Comparison of ENCODE assay signal across 8 cellular contexts in genomic region chr5:73596705-73597328, GRCh38. TPM values are rescaled to one million over a fixed set of nuclear protein-coding genes. Genes with fewer than 3 reads are reported as not detected.
DNase-seq lines count a peak whose midpoint lies in the region; ATAC-seq and TF ChIP-seq lines count a peak whose summit lies in the region.

No MANE protein-coding gene starts in this region.

- H3K4me1 ChIP-seq in stomach: peaks cover 0 to 3% (median under 1%) of the 10 kb centered on the region in 4 donors

- no peak for TF ChIP-seq POLR2A in stomach (IDR thresholded peaks at IDR 0.05)

- ATAC-seq in HG02763 (IDR thresholded peaks at IDR 0.05; ENCODE audit: unreplicated experiment): no peak

- H3K36me3 ChIP-seq in stomach: no peaks in the 10 kb centered on the region

- TF ChIP-seq EP300 in stomach (IDR thresholded peaks at IDR 0.05): no peak

- TF ChIP-seq CTCF in AG04449 (IDR thresholded peaks at IDR 0.05; ENCODE audit: insufficient read depth, low read length, missing control alignments): peak; percentile 17
- peak; percentile 41 for TF ChIP-seq CTCF in GM10248 (IDR thresholded peaks at IDR 0.05; ENCODE audit: control extremely low read depth, extremely low read depth, low read depth, missing control alignments)
- TF ChIP-seq CTCF in stomach (IDR thresholded peaks at IDR 0.05): peak in 3 of 7 experiments; percentile 15 to 46 (median 45)

- CTCF ChIA-PET in AG04449 (lab: Yijun Ruan, JAX): interaction anchor here (0.7 to 15.2 kb wide), 10 partner anchors 9 to 1053 kb away, joined by 3 to 517 read pairs (median 6); partner anchors contain the start of gene ARHGEF28
- CTCF ChIA-PET in GM10248 (lab: Yijun Ruan, JAX): interaction anchor here (1.0 to 3.2 kb wide), 19 partner anchors 9 to 394 kb away, joined by 3 to 22 read pairs (median 3); partner anchors contain the start of gene ARHGEF28

- H3K27ac ChIP-seq in stomach: no peak overlapping the region

- DNase-seq in AG04449 (ENCODE audit: low read depth, low spot score) (no peak), GM10248 (ENCODE audit: extremely low spot score) (no peak), NCI-H748 treated with DMSO at 0.1 percent for 48 hours (lab: John Stamatoyannopoulos, UW) (peak; percentile 18), ecto neural progenitor cell (ENCODE audit: low spot score) (peak; percentile 47), renal cortical epithelial cell (ENCODE audit: low read depth) (peak; percentile 40), putamen (ENCODE audit: low spot score) (no peak), stomach (no peak)

- H3K27me3 ChIP-seq in stomach: no peaks in the 10 kb centered on the region

- H3K9me3 ChIP-seq in stomach: peaks cover 0 to 5% (median 2%) of the 10 kb centered on the region in 4 donors

- POLR2A ChIA-PET in AG04449 (lab: Yijun Ruan, JAX) (no interaction called here), GM10248 (lab: Yijun Ruan, JAX) (interaction anchor here (0.6 kb wide), 1 partner anchor 10 kb away, joined by 3 read pairs; no protein-coding TSS in a partner anchor)

- intact Hi-C loops in stomach (cut with DNase I; ENCODE audit: low total_unique reads): no loop called here

- no peak overlapping the region for H3K4me3 ChIP-seq in AG04449 (ENCODE audit: low read depth, low read length)
- no peak overlapping the region for H3K4me3 ChIP-seq in stomach

RNA-seq across cellular contexts. Expression of gene ARHGEF28, which starts 29.2 kb away (rescaled TPM):
- total RNA-seq in renal cortical epithelial cell (74.5 and 112 TPM in 2 replicates), stomach (100 to 1,000 TPM in 3 of 5 donors, 10 to 100 TPM in 2; 25.8 to 156 (median 111) TPM)
- 10 to 100 TPM; 13.9 to 16.2 (median 13.9) TPM for polyA plus RNA-seq in stomach

RNA-seq across cellular contexts. Expression of gene UTP15, which starts 31.3 kb away (rescaled TPM):
- total RNA-seq in renal cortical epithelial cell (22.2 and 24.0 TPM in 2 replicates), stomach (100 to 1,000 TPM in 2 of 5 donors, 10 to 100 TPM in 2, under 1 TPM in 1; 0.87 to 168 (median 45.0) TPM)
- polyA plus RNA-seq in stomach: 1 to 10 TPM; 3.2 to 4.7 (median 3.5) TPM

RNA-seq across cellular contexts. Expression of gene ANKRA2, which starts 31.4 kb away (rescaled TPM):
- total RNA-seq in renal cortical epithelial cell: 19.0 and 21.0 TPM in 2 replicates
- 100 to 1,000 TPM in 1 of 5 donors, 10 to 100 TPM in 2, 1 to 10 TPM in 2; 2.0 to 115 (median 36.7) TPM for total RNA-seq in stomach
- 10 to 100 TPM; 11.6 to 26.1 (median 21.8) TPM for polyA plus RNA-seq in stomach

Comparison
In these comparisons a context has a peak if more than half of its experiments do, and no peak if none do; other contexts are left out.
1. DNase-seq: peak in NCI-H748 treated with DMSO at 0.1 percent for 48 hours (single experiment), ecto neural progenitor cell (single experiment) and renal cortical epithelial cell (single experiment); none in AG04449 (single experiment), GM10248 (single experiment), putamen (single experiment) and stomach (single experiment).